In genomic region chr14:71574976-71575375, GRCh38 we compare ENCODE assay signal across 11 cellular contexts.
DNase-seq lines count a peak whose midpoint lies in the region; ATAC-seq and TF ChIP-seq lines count a peak whose summit lies in the region.
"Had no signal": no experiment of that assay in that cellular context is flagged by ENCODE, and none has a peak within 500 bp of the region (broad histone marks: within the 10 kb centered on the region; RNA-seq: fewer than 3 reads in every experiment).

No MANE protein-coding gene starts in this region.

- H3K27me3 ChIP-seq in CD8-positive, alpha-beta memory T cell (ENCODE audit: insufficient read depth, low read length, poor library complexity, severe bottlenecking) = no peaks in the 10 kb centered on the region
- H3K27me3 ChIP-seq in Loucy (ENCODE audit: insufficient read depth, low read length, poor library complexity, severe bottlenecking) = no peaks in the 10 kb centered on the region

- peak overlapping the region; percentile 33 for H3K9ac ChIP-seq in Loucy (ENCODE audit: low read depth, low read length, poor library complexity, severe bottlenecking)

- no peaks in the 10 kb centered on the region for H3K36me3 ChIP-seq in CD8-positive, alpha-beta memory T cell (ENCODE audit: insufficient read depth, low read length)
- H3K36me3 ChIP-seq in Loucy (ENCODE audit: insufficient read depth, low read length) = no peaks in the 10 kb centered on the region

- POLR2A ChIA-PET in CD8-positive, alpha-beta memory T cell (lab: Charles Lee) = no interaction called here

- H3K9me3 Mint-ChIP-seq in CD8-positive, alpha-beta memory T cell = no peaks in the 10 kb centered on the region
- no peaks in the 10 kb centered on the region for H3K9me3 Mint-ChIP-seq in effector memory CD8-positive, alpha-beta T cell
- H3K9me3 Mint-ChIP-seq in neural crest cell = no peaks in the 10 kb centered on the region
- H3K9me3 Mint-ChIP-seq: activated CD8-positive, alpha-beta T cell treated with anti-CD3 and anti-CD28 coated beads for 36 hours had no signal

- peaks cover 46% of the 10 kb centered on the region for H3K79me2 ChIP-seq in Loucy (ENCODE audit: insufficient read depth, low read length)

- H3K4me2 ChIP-seq in Loucy (ENCODE audit: low read depth, low read length, poor library complexity, severe bottlenecking) = peak overlapping the region; percentile 51

- peaks cover 0 to 2% of the 10 kb centered on the region in 2 donors for H3K27me3 Mint-ChIP-seq in CD8-positive, alpha-beta memory T cell
- no peaks in the 10 kb centered on the region for H3K27me3 Mint-ChIP-seq in effector memory CD8-positive, alpha-beta T cell
- H3K27me3 Mint-ChIP-seq in neural crest cell (ENCODE audit: low read depth) = no peaks in the 10 kb centered on the region
- H3K27me3 Mint-ChIP-seq: activated CD8-positive, alpha-beta T cell treated with anti-CD3 and anti-CD28 coated beads for 36 hours had no signal

- H3K9me3 ChIP-seq in CD8-positive, alpha-beta memory T cell (ENCODE audit: low read length) = no peaks in the 10 kb centered on the region
- H3K9me3 ChIP-seq in Loucy (ENCODE audit: insufficient read depth, low read depth, low read length) = no peaks in the 10 kb centered on the region

- intact Hi-C loops in left ventricle myocardium superior (cut with micrococcal nuclease) = no loop called here

- DNase-seq in CD8-positive, alpha-beta memory T cell = no peak
- no peak for DNase-seq in effector memory CD8-positive, alpha-beta T cell
- DNase-seq in neural crest cell (ENCODE audit: low read depth, low spot score) (no peak), NCI-H1436 (lab: John Stamatoyannopoulos, UW) (no peak), left ventricle myocardium superior (no peak)
- DNase-seq in stimulated activated CD4-positive, alpha-beta T cell treated with anti-CD3 and anti-CD28 coated beads, Interleukin-4, amount 100 ng/mL, for 24 hours = no peak
- DNase-seq: activated CD8-positive, alpha-beta T cell treated with anti-CD3 and anti-CD28 coated beads for 36 hours; central memory CD4-positive, alpha-beta T cell; substantia nigra had no signal

- H3K36me3 Mint-ChIP-seq in CD8-positive, alpha-beta memory T cell = peaks cover 0 to 2% (median 0%) of the 10 kb centered on the region in 3 donors
- no peaks in the 10 kb centered on the region for H3K36me3 Mint-ChIP-seq in effector memory CD8-positive, alpha-beta T cell (ENCODE audit: insufficient read depth)
- no peaks in the 10 kb centered on the region for H3K36me3 Mint-ChIP-seq in neural crest cell (ENCODE audit: low read depth)

- TF ChIP-seq CTCF in Loucy (conservative IDR thresholded peaks at IDR 0.05; ENCODE audit: low read length) (no peak), neural crest cell (conservative IDR thresholded peaks at IDR 0.05) (no peak)

- no peak for ATAC-seq in effector memory CD8-positive, alpha-beta T cell (replicated peaks)
- ATAC-seq in HG03159 (IDR thresholded peaks at IDR 0.05; ENCODE audit: unreplicated experiment) (no peak), left ventricle myocardium superior (no peak)
- ATAC-seq: activated CD8-positive, alpha-beta T cell treated with anti-CD3 and anti-CD28 coated beads for 36 hours had no signal

- no peaks in the 10 kb centered on the region for H4K20me1 ChIP-seq in Loucy (ENCODE audit: insufficient read depth, low read length, poor library complexity, severe bottlenecking)

- no peak overlapping the region for H3K27ac ChIP-seq in CD8-positive, alpha-beta memory T cell (ENCODE audit: low read depth, low read length)

- H2AFZ ChIP-seq in Loucy (ENCODE audit: low read length) = no peak overlapping the region

- peaks cover 3% of the 10 kb centered on the region; the same call in 1 of the 2 replicates for H3F3A ChIP-seq in Loucy (ENCODE audit: low read depth)

- peak overlapping the region in 3 of 8 donors; percentile 27 to 77 (median 63) for H3K27ac Mint-ChIP-seq in CD8-positive, alpha-beta memory T cell
- peak overlapping the region; percentile 52 to 76 for H3K27ac Mint-ChIP-seq in effector memory CD8-positive, alpha-beta T cell
- peak overlapping the region; percentile 1 for H3K27ac Mint-ChIP-seq in neural crest cell (ENCODE audit: unreplicated experiment)
- H3K27ac Mint-ChIP-seq: activated CD8-positive, alpha-beta T cell treated with anti-CD3 and anti-CD28 coated beads for 36 hours had no signal

- CTCF ChIA-PET in CD8-positive, alpha-beta memory T cell (lab: Charles Lee) = no interaction called here

- H3K4me1 Mint-ChIP-seq in CD8-positive, alpha-beta memory T cell = peaks cover 28 to 40% (median 36%) of the 10 kb centered on the region in 3 donors
- peaks cover 18 to 22% of the 10 kb centered on the region in 2 donors for H3K4me1 Mint-ChIP-seq in effector memory CD8-positive, alpha-beta T cell (ENCODE audit: low read depth in 2 of 2)
- peaks cover 30% of the 10 kb centered on the region for H3K4me1 Mint-ChIP-seq in neural crest cell

- no peak overlapping the region for H3K4me3 ChIP-seq in CD8-positive, alpha-beta memory T cell (ENCODE audit: low read length)
- H3K4me3 ChIP-seq in Loucy (ENCODE audit: low read length, poor library complexity, severe bottlenecking) = no peak overlapping the region

- H3K9me2 ChIP-seq in Loucy (replicated peaks; ENCODE audit: low read depth, low read length) = no peaks in the 10 kb centered on the region

- peak overlapping the region in 4 of 7 donors; percentile 48 to 81 (median 72) for H3K4me3 Mint-ChIP-seq in CD8-positive, alpha-beta memory T cell
- peak overlapping the region; percentile 47 to 53 for H3K4me3 Mint-ChIP-seq in effector memory CD8-positive, alpha-beta T cell
- H3K4me3 Mint-ChIP-seq in neural crest cell = no peak overlapping the region
- H3K4me3 Mint-ChIP-seq: activated CD8-positive, alpha-beta T cell treated with anti-CD3 and anti-CD28 coated beads for 36 hours had no signal

- peaks cover 10% of the 10 kb centered on the region for H3K4me1 ChIP-seq in CD8-positive, alpha-beta memory T cell (ENCODE audit: insufficient read depth, low read length)
- peaks cover 61% of the 10 kb centered on the region for H3K4me1 ChIP-seq in Loucy (ENCODE audit: insufficient read depth, low read length, poor library complexity, severe bottlenecking)
